8 cellular contexts compared by ENCODE assay signal in genomic region chr12:88578821-88579518, GRCh38. TPM values are rescaled to one million over a fixed set of nuclear protein-coding genes. Genes with fewer than 3 reads are reported as not detected.
DNase-seq lines count a peak whose midpoint lies in the region; ATAC-seq and TF ChIP-seq lines count a peak whose summit lies in the region.

No MANE protein-coding gene starts in this region.

- H3K27ac ChIP-seq in SK-N-MC: no peak overlapping the region

- H3K9me3 Mint-ChIP-seq in progenitor cell of endocrine pancreas (ENCODE audit: low read depth): no peaks in the 10 kb centered on the region
- H3K9me3 Mint-ChIP-seq in effector memory CD8-positive, alpha-beta T cell: peaks cover 0 to 2% of the 10 kb centered on the region in 2 donors

- peaks cover 38% of the 10 kb centered on the region for H3K4me1 Mint-ChIP-seq in progenitor cell of endocrine pancreas (ENCODE audit: low read depth)
- H3K4me1 Mint-ChIP-seq in effector memory CD8-positive, alpha-beta T cell (ENCODE audit: low read depth in 2 of 2): peaks cover 6% of the 10 kb centered on the region in 2 donors

- DNase-seq in COR-L47 (lab: John Stamatoyannopoulos, UW): peak; percentile 66
- DNase-seq in M059J (ENCODE audit: low read depth): peak; percentile 56
- DNase-seq in SK-N-MC (ENCODE audit: low read depth, low spot score): no peak
- DNase-seq in fibroblast of the aortic adventitia (ENCODE audit: low read depth): no peak
- DNase-seq in progenitor cell of endocrine pancreas (ENCODE audit: low spot score, unreplicated experiment): peak; percentile 10
- DNase-seq in effector memory CD8-positive, alpha-beta T cell: no peak

- H3K9me3 ChIP-seq in SK-N-MC (ENCODE audit: low read depth, low read length): no peaks in the 10 kb centered on the region

- peak overlapping the region; percentile 57 for H3K27ac Mint-ChIP-seq in progenitor cell of endocrine pancreas
- H3K27ac Mint-ChIP-seq in effector memory CD8-positive, alpha-beta T cell: no peak overlapping the region

- peaks cover 5% of the 10 kb centered on the region for H3K27me3 Mint-ChIP-seq in progenitor cell of endocrine pancreas
- H3K27me3 Mint-ChIP-seq in effector memory CD8-positive, alpha-beta T cell: peaks cover 15 to 27% of the 10 kb centered on the region in 2 donors

- H3K4me3 ChIP-seq in SK-N-MC (peak overlapping the region; percentile 96), fibroblast of the aortic adventitia (ENCODE audit: low read depth, low read length) (peak overlapping the region; percentile 87)

- H3K4me3 Mint-ChIP-seq in progenitor cell of endocrine pancreas (ENCODE audit: low read depth): peak overlapping the region; percentile 93
- no peak overlapping the region for H3K4me3 Mint-ChIP-seq in effector memory CD8-positive, alpha-beta T cell

- ATAC-seq in GM19395 (IDR thresholded peaks at IDR 0.05; ENCODE audit: unreplicated experiment) (no peak), GM21515 (IDR thresholded peaks at IDR 0.05; ENCODE audit: unreplicated experiment) (no peak)
- ATAC-seq in effector memory CD8-positive, alpha-beta T cell (replicated peaks): no peak

- H3K36me3 ChIP-seq in SK-N-MC (ENCODE audit: insufficient read depth, low read length): no peaks in the 10 kb centered on the region

- no peak overlapping the region for H3K9ac ChIP-seq in SK-N-MC (ENCODE audit: insufficient read length)

- peak; percentile 74 for TF ChIP-seq CTCF in fibroblast of the aortic adventitia (IDR thresholded peaks at IDR 0.05; ENCODE audit: insufficient read depth, low read length)
- peak; percentile 50 for TF ChIP-seq CTCF in progenitor cell of endocrine pancreas (IDR thresholded peaks at IDR 0.05; ENCODE audit: unreplicated experiment)

- no peaks in the 10 kb centered on the region for H3K36me3 Mint-ChIP-seq in progenitor cell of endocrine pancreas (ENCODE audit: insufficient read depth)
- no peaks in the 10 kb centered on the region for H3K36me3 Mint-ChIP-seq in effector memory CD8-positive, alpha-beta T cell (ENCODE audit: insufficient read depth)

RNA-seq across cellular contexts. Expression of gene KITLG, which starts 1.3 kb away (rescaled TPM):
- 11.8 and 13.0 TPM in 2 replicates for total RNA-seq in M059J (2014; rRNA removed; shearing (Covaris generic))
- total RNA-seq in fibroblast of the aortic adventitia (ENCODE audit: low replicate concordance) (15.1 and 110 TPM in 2 replicates), progenitor cell of endocrine pancreas (9.1 and 11.5 TPM in 2 replicates)

Comparison
In these comparisons a context has a peak if more than half of its experiments do, and no peak if none do; other contexts are left out.
1. DNase-seq: peak in COR-L47 (single experiment), M059J (single experiment) and progenitor cell of endocrine pancreas (single experiment); none in SK-N-MC (single experiment), fibroblast of the aortic adventitia (single experiment) and effector memory CD8-positive, alpha-beta T cell (0 of 3).